8 cellular contexts compared by ENCODE assay signal in the genomic region with DNA sequence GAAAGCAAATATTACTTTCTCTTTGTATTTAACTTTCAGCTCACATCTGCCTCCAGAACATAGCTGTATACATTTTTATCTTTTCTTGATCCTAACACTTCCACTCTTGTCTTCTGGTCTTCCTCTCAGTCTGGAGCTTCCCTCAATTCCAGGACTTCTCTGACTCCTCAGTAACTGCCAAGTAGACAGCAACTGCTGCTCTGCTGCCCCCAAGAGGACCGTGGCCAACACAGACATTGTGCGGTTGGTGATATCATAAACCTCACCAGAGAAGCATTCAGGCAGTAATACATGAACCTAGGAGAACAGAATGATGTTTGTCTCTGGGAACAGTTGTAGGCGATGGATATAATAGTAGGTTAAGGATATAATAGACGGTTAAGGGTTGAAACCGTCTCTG. TPM values are rescaled to one million over a fixed set of nuclear protein-coding genes. Genes with fewer than 3 reads are reported as not detected.
DNase-seq lines count a peak whose midpoint lies in the region; ATAC-seq, FAIRE-seq and TF ChIP-seq lines count a peak whose summit lies in the region.

No MANE protein-coding gene starts in this region.

- ATAC-seq in RWPE2 (ENCODE audit: low read depth) (peak; percentile 75; the same call in 2 of the 3 replicates), left ventricle myocardium superior (peak; percentile 95), HG02642 (IDR thresholded peaks at IDR 0.05; ENCODE audit: poor library complexity, unreplicated experiment) (no peak), GM21619 (IDR thresholded peaks at IDR 0.05; ENCODE audit: unreplicated experiment) (no peak), HG02588 (IDR thresholded peaks at IDR 0.05; ENCODE audit: unreplicated experiment) (no peak)

- TF ChIP-seq CTCF in RWPE2 (IDR thresholded peaks at IDR 0.05; ENCODE audit: poor library complexity, severe bottlenecking) = peak; percentile 64

- no peak overlapping the region for H3K4me3 ChIP-seq in RWPE2 (ENCODE audit: severe bottlenecking)

- no peak for FAIRE-seq in HTR-8/SVneo (lab: Jason Lieb, UNC)

- no peaks in the 10 kb centered on the region for H3K36me3 ChIP-seq in RWPE2 (ENCODE audit: low read depth)

- peak; percentile 48 for DNase-seq in EH (ENCODE audit: low read depth)
- peak; percentile 26 for DNase-seq in HTR-8/SVneo (ENCODE audit: insufficient read length, low spot score)
- DNase-seq in RWPE2 (ENCODE audit: low spot score) = no peak
- peak; percentile 59 for DNase-seq in left ventricle myocardium superior
- no peak for DNase-seq in DMS79 treated with DMSO at 0.1 percent for 48 hours (lab: John Stamatoyannopoulos, UW)

- H3K9me3 ChIP-seq in RWPE2 (ENCODE audit: severe bottlenecking) = peaks cover 2% of the 10 kb centered on the region

- peaks cover 7% of the 10 kb centered on the region for H3K27me3 ChIP-seq in RWPE2 (ENCODE audit: insufficient read depth, poor library complexity, severe bottlenecking)

- H3K27ac ChIP-seq in RWPE2 (ENCODE audit: poor library complexity, severe bottlenecking) = no peak overlapping the region

- H3K4me1 ChIP-seq in RWPE2 (ENCODE audit: insufficient read depth, poor library complexity, severe bottlenecking) = no peaks in the 10 kb centered on the region

- intact Hi-C loops in left ventricle myocardium superior (cut with micrococcal nuclease) = loop anchor here (5.0 kb wide), 1 partner anchor 205 kb away; no protein-coding TSS in a partner anchor

RNA-seq across cellular contexts. Expression of gene FGF12, which starts 45.2 kb away (rescaled TPM):
- total RNA-seq in left ventricle myocardium superior = 450 TPM

Comparison
In these comparisons a context has a peak if more than half of its experiments do, and no peak if none do; other contexts are left out.
1. DNase-seq: peak in EH (single experiment), HTR-8/SVneo (single experiment) and left ventricle myocardium superior (single experiment); none in RWPE2 (single experiment) and DMS79 treated with DMSO at 0.1 percent for 48 hours (single experiment).
2. ATAC-seq: peak in RWPE2 (single experiment) and left ventricle myocardium superior (single experiment); none in HG02642 (single experiment), GM21619 (single experiment) and HG02588 (single experiment).